Comparison of ENCODE assay signal across 9 cellular contexts in the genomic region with DNA sequence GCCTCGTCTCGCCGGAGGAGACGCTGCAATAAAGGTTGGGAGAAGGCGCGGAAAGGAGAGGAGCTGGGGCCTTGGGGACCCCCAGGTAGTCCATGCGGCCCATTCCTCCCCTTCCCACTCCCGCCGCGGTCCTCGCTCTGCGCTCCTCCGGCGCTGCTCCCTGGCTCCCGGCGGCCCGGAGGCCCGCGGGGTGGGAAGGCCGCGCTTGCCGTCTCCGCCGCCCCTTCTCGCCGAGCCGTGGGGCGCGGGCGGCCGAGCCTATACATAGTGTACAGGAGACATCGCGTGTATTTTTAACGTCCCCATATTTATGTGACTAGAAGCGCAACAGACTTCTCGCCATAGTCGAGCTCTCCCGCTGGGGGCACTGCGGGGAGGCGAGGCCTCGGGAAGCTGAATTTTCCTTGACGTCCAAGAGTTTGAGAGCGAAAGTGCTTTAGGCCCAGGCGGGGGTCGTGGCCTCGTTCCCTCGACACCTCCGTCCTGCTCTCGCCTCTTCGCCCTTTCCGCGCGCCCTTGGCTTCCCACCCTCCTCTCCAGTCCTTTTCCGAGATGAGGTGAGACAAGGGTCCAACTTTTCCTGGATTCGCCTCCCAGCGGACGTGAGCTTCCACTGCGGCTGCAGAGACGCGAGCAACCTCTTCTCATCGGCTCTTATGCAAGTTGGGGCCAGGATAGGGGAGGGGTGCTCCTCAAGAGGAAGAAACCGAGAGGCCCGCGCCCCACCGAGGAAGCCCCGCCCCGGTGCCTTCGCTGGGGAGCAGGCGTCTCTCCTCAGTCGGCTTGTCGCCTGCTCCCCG. TPM values are rescaled to one million over a fixed set of nuclear protein-coding genes. Genes with fewer than 3 reads are reported as not detected.
DNase-seq lines count a peak whose midpoint lies in the region; FAIRE-seq and TF ChIP-seq lines count a peak whose summit lies in the region.
"Had no signal": no experiment of that assay in that cellular context is flagged by ENCODE, and none has a peak within 500 bp of the region (broad histone marks: within the 10 kb centered on the region; RNA-seq: fewer than 3 reads in every experiment).

No MANE protein-coding gene starts in this region.

- H3K4me3 ChIP-seq in BJ (ENCODE audit: low read depth, low read length) (peak overlapping the region; percentile 14), epithelial cell of esophagus (ENCODE audit: low read length) (no peak overlapping the region), vagina (peak overlapping the region; percentile 5 to 15), kidney (ENCODE audit: low read length in 2 of 2) (no peak overlapping the region)

- H3K4me3 Mint-ChIP-seq in mesothelial cell of epicardium: peak overlapping the region; percentile 47

- intact Hi-C loops in vagina (cut with DNase I): no loop called here
- intact Hi-C loops in kidney (cut with DNase I): no loop called here

- POLR2A ChIA-PET in BJ (lab: Charles Lee): no interaction called here
- POLR2A ChIA-PET in HEK293T (lab: Yijun Ruan, JAX): no interaction called here

- H3K9me3 Mint-ChIP-seq in mesothelial cell of epicardium: no peaks in the 10 kb centered on the region
- H3K9me3 Mint-ChIP-seq: activated naive CD4-positive, alpha-beta T cell treated with anti-CD3 and anti-CD28 coated beads, Interleukin-2, amount 50 U/mL, for 72 hours had no signal

- H3K27me3 Mint-ChIP-seq in mesothelial cell of epicardium (ENCODE audit: low read depth): peaks cover 67% of the 10 kb centered on the region

- H3K4me1 Mint-ChIP-seq in mesothelial cell of epicardium: peaks cover 13% of the 10 kb centered on the region

- DNase-seq in BJ (ENCODE audit: low read depth) (no peak), NOMO-1 treated with dmso at 0.1 percent for 144 hours (lab: John Stamatoyannopoulos, UW; ENCODE audit: unreplicated experiment) (peak; percentile 50), epithelial cell of esophagus (ENCODE audit: low read depth) (peak; percentile 58), mesothelial cell of epicardium (ENCODE audit: low spot score in 2 of 2, unreplicated experiment in 2 of 2) (no peak), vagina (ENCODE audit: extremely low spot score in 2 of 2) (peak; percentile 56 to 91), HEK293T (ENCODE audit: extremely low spot score) (no peak), kidney (no peak)
- DNase-seq in stimulated activated naive CD4-positive, alpha-beta T cell treated with Interleukin-2 at 50 U/mL for 16 hours (lab: John Stamatoyannopoulos, UW): no peak

- CTCF ChIA-PET in BJ (lab: Yijun Ruan, JAX) (interaction anchor here (0.5 to 2.4 kb wide), 10 partner anchors 9 to 1371 kb away, joined by 3 to 10 read pairs (median 4); no protein-coding TSS in a partner anchor), HEK293T (lab: Yijun Ruan, JAX) (interaction anchor here (1.4 to 1.6 kb wide), 2 partner anchors 26 to 43 kb away, joined by 3 to 4 read pairs; no protein-coding TSS in a partner anchor)

- H3K27ac Mint-ChIP-seq in mesothelial cell of epicardium: no peak overlapping the region
- H3K27ac Mint-ChIP-seq: activated naive CD4-positive, alpha-beta T cell treated with anti-CD3 and anti-CD28 coated beads, Interleukin-2, amount 50 U/mL, for 72 hours had no signal

- peaks cover 29% of the 10 kb centered on the region for H3K36me3 Mint-ChIP-seq in mesothelial cell of epicardium

- H3K4me1 ChIP-seq in vagina (peaks cover 30% of the 10 kb centered on the region), kidney (ENCODE audit: control insufficient read depth in 1 of 2, insufficient read depth in 1 of 2, low read depth in 1 of 2, low read length in 2 of 2) (peaks cover 0 to 5% of the 10 kb centered on the region in 2 donors)

- no peak for TF ChIP-seq POLR2A in vagina (IDR thresholded peaks at IDR 0.05)

- H3K27ac ChIP-seq in vagina (no peak overlapping the region), kidney (ENCODE audit: low read depth in 2 of 2, low read length in 2 of 2) (no peak overlapping the region)

- H3K27me3 ChIP-seq in BJ (ENCODE audit: control insufficient read depth, insufficient read depth, low read length) (peaks cover 3% of the 10 kb centered on the region), vagina (no peaks in the 10 kb centered on the region)

- H3K36me3 ChIP-seq in BJ (ENCODE audit: control insufficient read depth, insufficient read depth, low read length): peaks cover 15% of the 10 kb centered on the region
- peaks cover 0 to 20% of the 10 kb centered on the region in 2 donors for H3K36me3 ChIP-seq in vagina
- H3K36me3 ChIP-seq in kidney (ENCODE audit: control insufficient read depth in 1 of 2, insufficient read depth in 2 of 2, low read length in 2 of 2): peaks cover 7 to 24% of the 10 kb centered on the region in 2 donors

- peak; percentile 49; the same call in 1 of the 2 replicates for TF ChIP-seq CTCF in BJ (IDR thresholded peaks at IDR 0.05; ENCODE audit: insufficient read depth, low read depth, low read length)
- peak; percentile 46 for TF ChIP-seq CTCF in epithelial cell of esophagus (IDR thresholded peaks at IDR 0.05; ENCODE audit: insufficient read depth, low read depth, low read length, missing control alignments)
- peak; percentile 44 for TF ChIP-seq CTCF in mesothelial cell of epicardium (IDR thresholded peaks at IDR 0.05; ENCODE audit: unreplicated experiment)
- peak in 1 of 3 experiments; percentile 13 for TF ChIP-seq CTCF in vagina (IDR thresholded peaks at IDR 0.05)
- no peak for TF ChIP-seq CTCF in kidney (IDR thresholded peaks at IDR 0.05; ENCODE audit: borderline replicate concordance, extremely low read depth, insufficient read depth)

- no peaks in the 10 kb centered on the region for H3K9me3 ChIP-seq in vagina
- no peaks in the 10 kb centered on the region for H3K9me3 ChIP-seq in kidney (ENCODE audit: control insufficient read depth in 1 of 2, low read length in 2 of 2)

- no peak for FAIRE-seq in kidney (lab: Jason Lieb, UNC)

- H3K9ac ChIP-seq in kidney (ENCODE audit: low read length in 2 of 2): no peak overlapping the region

TF ChIP-seq in HEK293T, 16 proteins besides CTCF, POLR2A, EP300 and RAD21:
- TF ChIP-seq ELF4 (IDR thresholded peaks at IDR 0.05): no peak
- no peak for TF ChIP-seq FOXM1 (IDR thresholded peaks at IDR 0.05; ENCODE audit: borderline replicate concordance)
- no peak for TF ChIP-seq FOXA1 (IDR thresholded peaks at IDR 0.05)
- no peak for TF ChIP-seq ZNF384 (IDR thresholded peaks at IDR 0.05)
- no peak for TF ChIP-seq ARNT (IDR thresholded peaks at IDR 0.05)
- no peak for TF ChIP-seq LEF1 (IDR thresholded peaks at IDR 0.05; ENCODE audit: borderline replicate concordance)
- no peak for TF ChIP-seq CTBP1 (IDR thresholded peaks at IDR 0.05; ENCODE audit: borderline replicate concordance)
- no peak for TF ChIP-seq NFRKB (IDR thresholded peaks at IDR 0.05)
- no peak for TF ChIP-seq SUZ12 (IDR thresholded peaks at IDR 0.05)
- TF ChIP-seq BHLHE40 (IDR thresholded peaks at IDR 0.05; ENCODE audit: borderline replicate concordance): no peak
- no peak for TF ChIP-seq HDGF (IDR thresholded peaks at IDR 0.05; ENCODE audit: borderline replicate concordance)
- TF ChIP-seq TARDBP (IDR thresholded peaks at IDR 0.05): no peak
- TF ChIP-seq, protein P1, sequence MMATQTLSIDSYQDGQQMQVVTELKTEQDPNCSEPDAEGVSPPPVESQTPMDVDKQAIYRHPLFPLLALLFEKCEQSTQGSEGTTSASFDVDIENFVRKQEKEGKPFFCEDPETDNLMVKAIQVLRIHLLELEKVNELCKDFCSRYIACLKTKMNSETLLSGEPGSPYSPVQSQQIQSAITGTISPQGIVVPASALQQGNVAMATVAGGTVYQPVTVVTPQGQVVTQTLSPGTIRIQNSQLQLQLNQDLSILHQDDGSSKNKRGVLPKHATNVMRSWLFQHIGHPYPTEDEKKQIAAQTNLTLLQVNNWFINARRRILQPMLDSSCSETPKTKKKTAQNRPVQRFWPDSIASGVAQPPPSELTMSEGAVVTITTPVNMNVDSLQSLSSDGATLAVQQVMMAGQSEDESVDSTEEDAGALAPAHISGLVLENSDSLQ (IDR thresholded peaks at IDR 0.05): no peak
- TF ChIP-seq FOXK2 (IDR thresholded peaks at IDR 0.05): no peak
- no peak for TF ChIP-seq L3MBTL2 (conservative IDR thresholded peaks at IDR 0.05)
- TF ChIP-seq SP1 (IDR thresholded peaks at IDR 0.05): no peak

RNA-seq across cellular contexts. Expression of a gene that starts 29.0 kb away (rescaled TPM):
- 0.61 and 0.70 TPM in 2 replicates for polyA plus RNA-seq in BJ (2011; rRNA removed)
- polyA minus RNA-seq in BJ (2011; rRNA and poly(A)+ RNA removed): 0.15 and 0.33 TPM in 2 replicates
- 6.9 to 9.1 TPM (median 7.7 TPM) in 3 replicates for total RNA-seq in mesothelial cell of epicardium
- total RNA-seq in vagina: not detected
- 2.0 TPM for total RNA-seq in kidney
- 2.5 TPM for polyA plus RNA-seq in kidney (ENCODE audit: insufficient read depth, low read depth, low replicate concordance)

RNA-seq across cellular contexts. Expression of a gene that starts 31.7 kb away (rescaled TPM):
- 19.0 and 19.9 TPM in 2 replicates for polyA plus RNA-seq in BJ (2011; rRNA removed)
- polyA minus RNA-seq in BJ (2011; rRNA and poly(A)+ RNA removed): 13.9 and 19.9 TPM in 2 replicates
- 37.1 to 41.2 TPM (median 40.2 TPM) in 3 replicates for total RNA-seq in mesothelial cell of epicardium
- total RNA-seq in vagina: 33.9 TPM
- total RNA-seq in kidney: 28.3 TPM
- 15.4 TPM for polyA plus RNA-seq in kidney (ENCODE audit: insufficient read depth, low read depth, low replicate concordance)

RNA-seq across cellular contexts. Expression of a gene that starts 49.3 kb away (rescaled TPM):
- polyA plus RNA-seq in BJ (2011; rRNA removed): not detected in 2 replicates
- polyA minus RNA-seq in BJ (2011; rRNA and poly(A)+ RNA removed): not detected in 2 replicates
- total RNA-seq in mesothelial cell of epicardium: 0.11 TPM in 1 of 3 replicates, not detected in the others
- 1.7 TPM for total RNA-seq in vagina
- 6.6 TPM for total RNA-seq in kidney
- polyA plus RNA-seq in kidney (ENCODE audit: insufficient read depth, low read depth, low replicate concordance): not detected

Comparison
In these comparisons a context has a peak if more than half of its experiments do, and no peak if none do; other contexts are left out.
1. DNase-seq: peak in NOMO-1 treated with dmso at 0.1 percent for 144 hours (single experiment), epithelial cell of esophagus (single experiment) and vagina (2 of 2); none in BJ (single experiment), mesothelial cell of epicardium (0 of 2), HEK293T (single experiment), kidney (single experiment) and stimulated activated naive CD4-positive, alpha-beta T cell treated with Interleukin-2 at 50 U/mL for 16 hours (single experiment).
2. H3K4me3 ChIP-seq: peak in BJ (single experiment) and vagina (2 of 2); none in epithelial cell of esophagus (single experiment) and kidney (0 of 2).